11 cellular contexts compared by ENCODE assay signal in genomic region chr1:42057800-42058199, GRCh38.
"Had no signal": no experiment of that assay in that cellular context is flagged by ENCODE, and none has a peak within 500 bp of the region (broad histone marks: within the 10 kb centered on the region; RNA-seq: fewer than 3 reads in every experiment).

No MANE protein-coding gene starts in this region.

- H3K27ac ChIP-seq: GM23248 had no signal

- H3K9ac ChIP-seq: GM23248 had no signal

- H3K4me1 ChIP-seq: HAP-1 had no signal

- H2AFZ ChIP-seq: GM23248, GM23338 had no signal

- FAIRE-seq: H1, H54 had no signal

- H3K4me3 ChIP-seq: GM23248, GM23338, HAP-1 had no signal

- ATAC-seq: GM23338, HCT116 had no signal

- H3K9me3 ChIP-seq: HAP-1 had no signal

- H3K4me2 ChIP-seq: GM23338 had no signal

- DNase-seq: GM23248, GOT3, H7, H9, HCEC 1CT, HFFc6 had no signal

- H3K36me3 ChIP-seq: HAP-1 had no signal
